ENCODE assay signal across 12 cellular contexts in the genomic region with DNA sequence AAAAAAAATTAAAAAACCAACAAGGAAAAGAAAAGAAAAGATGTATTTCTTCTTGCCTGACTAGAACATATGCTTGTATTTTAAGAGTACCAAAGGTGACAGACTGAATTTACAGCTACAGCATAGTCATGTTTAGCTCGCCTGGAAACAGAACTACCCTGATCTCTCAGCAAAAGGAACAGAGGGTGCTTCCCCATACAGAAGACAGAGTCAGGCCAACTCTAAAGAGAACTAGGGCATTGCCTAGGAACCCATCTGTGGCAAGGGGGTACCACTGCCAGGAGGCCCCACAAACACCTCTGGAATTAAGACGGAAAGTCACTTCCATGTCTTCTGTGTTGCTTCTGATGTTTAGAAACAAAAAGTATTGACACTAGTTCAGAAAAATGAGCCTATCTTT.
A peak's percentile ranks its signal among the peaks of the same experiment; 100 is the strongest.
DNase-seq lines count a peak whose midpoint lies in the region; ATAC-seq, FAIRE-seq and TF ChIP-seq lines count a peak whose summit lies in the region.
"Had no signal": no experiment of that assay in that cellular context is flagged by ENCODE, and none has a peak within 500 bp of the region (broad histone marks: within the 10 kb centered on the region; RNA-seq: fewer than 3 reads in every experiment).

No MANE protein-coding gene starts in this region.

- TF ChIP-seq CTCF in GM12878 (IDR thresholded peaks at IDR 0.05 in 2 of 3, conservative IDR thresholded peaks at IDR 0.05 in 1 of 3; ENCODE audit: control insufficient read depth in 2 of 3, extremely low read depth in 1 of 3, insufficient read depth in 1 of 3, low read depth in 3 of 3, low read length in 3 of 3) (no peak), mesothelial cell of epicardium (IDR thresholded peaks at IDR 0.05; ENCODE audit: unreplicated experiment) (no peak), transverse colon (IDR thresholded peaks at IDR 0.05) (no peak)

- H3K27me3 ChIP-seq in GM12878 (replicated peaks in 1 of 2; ENCODE audit: control insufficient read depth in 2 of 2, insufficient read depth in 2 of 2, low read length in 1 of 2): no peaks in the 10 kb centered on the region
- no peaks in the 10 kb centered on the region for H3K27me3 ChIP-seq in transverse colon
- H3K27me3 ChIP-seq in trophoblast cell (ENCODE audit: insufficient read depth, low read length): no peaks in the 10 kb centered on the region
- H3K27me3 ChIP-seq: BLaER1 had no signal

- POLR2A ChIA-PET in GM12878 (lab: Charles Lee): interaction anchor here (0.6 to 1.6 kb wide), 5 partner anchors 142 to 520 kb away, joined by 3 to 4 read pairs (median 4); no protein-coding TSS in a partner anchor

- H4K12ac ChIP-seq in trophoblast cell (ENCODE audit: low read depth, low read length): no peak overlapping the region

- no peak for TF ChIP-seq RAD21 in GM12878 (IDR thresholded peaks at IDR 0.05; ENCODE audit: insufficient read depth, low read depth, low read length)

- H3K36me3 ChIP-seq in GM12878 (ENCODE audit: control insufficient read depth in 2 of 2, insufficient read depth in 2 of 2, low read length in 1 of 2): no peaks in the 10 kb centered on the region
- no peaks in the 10 kb centered on the region for H3K36me3 ChIP-seq in transverse colon
- no peaks in the 10 kb centered on the region for H3K36me3 ChIP-seq in trophoblast cell (ENCODE audit: control insufficient read depth in 1 of 2, insufficient read depth in 2 of 2, low read length in 2 of 2)
- H3K36me3 ChIP-seq: BLaER1 had no signal

- H2AFZ ChIP-seq in GM12878 (ENCODE audit: control insufficient read depth, low read depth, low read length) (peak overlapping the region; percentile 88), trophoblast cell (ENCODE audit: insufficient read depth, low read length, poor library complexity) (no peak overlapping the region)

- SMC1A ChIA-PET in GM12878 (lab: Charles Lee; ENCODE audit: uncharacterized antibody, unreplicated experiment): interaction anchor here (0.5 to 5.0 kb wide), 11 partner anchors 9 to 948 kb away, joined by 3 to 28 read pairs (median 3); no protein-coding TSS in a partner anchor

- TF ChIP-seq EP300 in GM12878 (IDR thresholded peaks at IDR 0.05; ENCODE audit: borderline replicate concordance in 1 of 2, control insufficient read depth in 1 of 2, low read depth in 2 of 2, low read length in 2 of 2) (no peak), transverse colon (IDR thresholded peaks at IDR 0.05; ENCODE audit: low read depth) (no peak)

- H3K36me3 Mint-ChIP-seq in mesothelial cell of epicardium: no peaks in the 10 kb centered on the region

- no peaks in the 10 kb centered on the region for H3K27me3 Mint-ChIP-seq in mesothelial cell of epicardium (ENCODE audit: low read depth)

- H3K18ac ChIP-seq in trophoblast cell (ENCODE audit: low read length): no peak overlapping the region

- no peak overlapping the region for H2BK12ac ChIP-seq in trophoblast cell (ENCODE audit: low read length)

- peak overlapping the region; percentile 36 for H3K9ac ChIP-seq in GM12878 (ENCODE audit: control insufficient read depth, insufficient read depth, low read length)
- no peak overlapping the region for H3K9ac ChIP-seq in trophoblast cell (ENCODE audit: low read length)
- H3K9ac ChIP-seq: BLaER1 had no signal

- H3K14ac ChIP-seq in trophoblast cell (ENCODE audit: low read length): no peak overlapping the region

- in situ Hi-C loops in GM12878 (cut with MboI): loop anchor here (25.0 kb wide), 1 partner anchor 1100 kb away; the partner anchor contains the start of gene N4BP2L1
- in situ Hi-C loops in transverse colon (cut with MboI; ENCODE audit: low pct_ligation_motif_present in 1 of 4, low pct_unique_long_range_greater_than_20kb in 1 of 4, low sequenced_read_pairs in 3 of 4): loop anchor here (25.0 kb wide), 4 partner anchors 300 to 950 kb away; partner anchors contain the start of gene PDS5B (in 3 of the 4)

- H3K4me3 ChIP-seq in GM12878 (no peak overlapping the region), transverse colon (no peak overlapping the region), trophoblast cell (ENCODE audit: low read depth, low read length) (no peak overlapping the region)
- H3K4me3 ChIP-seq: BLaER1 had no signal

- H3K4me1 ChIP-seq in GM12878 (ENCODE audit: control insufficient read depth, insufficient read depth, low read length) (peaks cover 6% of the 10 kb centered on the region), transverse colon (peaks cover 0 to 43% (median 22%) of the 10 kb centered on the region in 4 donors), trophoblast cell (ENCODE audit: control insufficient read depth in 1 of 2, insufficient read depth in 2 of 2, low read length in 2 of 2) (no peaks in the 10 kb centered on the region)

- H3K27ac Mint-ChIP-seq in mesothelial cell of epicardium: peak overlapping the region; percentile 57

- H2BK5ac ChIP-seq in trophoblast cell (ENCODE audit: low read depth, low read length, poor library complexity): no peak overlapping the region

- H4K91ac ChIP-seq in trophoblast cell (ENCODE audit: low read depth, low read length): no peak overlapping the region

- peak; percentile 34 for DNase-seq in Right ventricle myocardium inferior (ENCODE audit: missing footprints)
- no peak for DNase-seq in Right ventricle myocardium superior
- DNase-seq in GM12878 (ENCODE audit: low read depth, low spot score): no peak
- no peak for DNase-seq in mesothelial cell of epicardium (ENCODE audit: low spot score in 2 of 2, unreplicated experiment in 2 of 2)
- DNase-seq in transverse colon: no peak
- DNase-seq in trophoblast cell: no peak
- no peak for DNase-seq in amniotic stem cell (lab: John Stamatoyannopoulos, UW)
- DNase-seq: activated gamma-delta T cell; MM.1S; stimulated activated CD8-positive, alpha-beta memory T cell treated with anti-CD3 and anti-CD28 coated beads, Interleukin-4, amount 100 ng/mL, for 48 hours had no signal

- no peak overlapping the region for H3K4ac ChIP-seq in trophoblast cell (ENCODE audit: low read depth, low read length)

- H2BK120ac ChIP-seq in trophoblast cell (ENCODE audit: insufficient read depth, low read length, poor library complexity): no peak overlapping the region

- no peak for ATAC-seq in Right ventricle myocardium inferior
- ATAC-seq in Right ventricle myocardium superior (ENCODE audit: poor library complexity): no peak
- peak; percentile 63 for ATAC-seq in GM12878
- no peak for ATAC-seq in GM21786 (IDR thresholded peaks at IDR 0.05; ENCODE audit: unreplicated experiment)

- H3K79me1 ChIP-seq in trophoblast cell (ENCODE audit: low read length): peaks cover 5% of the 10 kb centered on the region

- H4K8ac ChIP-seq in trophoblast cell (ENCODE audit: low read depth, low read length): no peak overlapping the region

- no peak overlapping the region for H3K4me3 Mint-ChIP-seq in mesothelial cell of epicardium

- WGBS in GM12878 (ENCODE audit: insufficient coverage, insufficient replicate concordance, low lambda C conversion rate, missing lambda C conversion rate): 76% methylated on average over 2 of the region's 2 CpGs
- WGBS in transverse colon (ENCODE audit: low coverage in 1 of 2), 2 donors: 62 to 67% methylated on average over 1 to 2 of the region's 2 CpGs
- no CpG with 5 or more reads among the region's 2 CpGs for WGBS in trophoblast cell (ENCODE audit: extremely low coverage, insufficient coverage, insufficient read length)

- peaks cover 34% of the 10 kb centered on the region for H3K4me1 Mint-ChIP-seq in mesothelial cell of epicardium

- H3K23ac ChIP-seq in trophoblast cell (ENCODE audit: low read length): no peak overlapping the region

- intact Hi-C loops in Right ventricle myocardium inferior (cut with DNase I) (no loop called here), Right ventricle myocardium superior (cut with DNase I) (loop anchor here (10.0 kb wide), 1 partner anchor 183 kb away; no protein-coding TSS in a partner anchor), GM12878 (cut with micrococcal nuclease; ENCODE audit: unreplicated experiment) (loop anchor here (10.0 kb wide), 1 partner anchor 473 kb away; no protein-coding TSS in a partner anchor), transverse colon (cut with DNase I; ENCODE audit: low total_unique reads) (no loop called here)

- H3K27ac ChIP-seq in GM12878 (ENCODE audit: control insufficient read depth, insufficient read depth): peak overlapping the region; percentile 72
- peak overlapping the region; percentile 67 to 75 (median 72) for H3K27ac ChIP-seq in transverse colon
- H3K27ac ChIP-seq in trophoblast cell (ENCODE audit: low read depth, low read length): no peak overlapping the region
- H3K27ac ChIP-seq: BLaER1 had no signal

- FAIRE-seq in GM12878 (lab: Jason Lieb, UNC): peak; percentile 81

- H3K9me3 Mint-ChIP-seq in mesothelial cell of epicardium: no peaks in the 10 kb centered on the region

- H3K9me3 ChIP-seq in GM12878 (replicated peaks; ENCODE audit: control insufficient read depth, insufficient read depth, low read length) (no peaks in the 10 kb centered on the region; the same call in 2 of the 3 replicates), transverse colon (no peaks in the 10 kb centered on the region), trophoblast cell (ENCODE audit: insufficient read depth, low read depth, low read length) (no peaks in the 10 kb centered on the region)
- H3K9me3 ChIP-seq: BLaER1 had no signal

- no peaks in the 10 kb centered on the region for H4K20me1 ChIP-seq in GM12878 (ENCODE audit: control insufficient read depth, insufficient read depth)
- H4K20me1 ChIP-seq: BLaER1 had no signal

- H3K4me2 ChIP-seq in GM12878 (ENCODE audit: control insufficient read depth, insufficient read depth) (peak overlapping the region; percentile 77), trophoblast cell (ENCODE audit: low read length) (no peak overlapping the region)
- H3K4me2 ChIP-seq: BLaER1 had no signal

- RAD21 ChIA-PET in GM12878 (lab: Charles Lee; ENCODE audit: unreplicated experiment): interaction anchor here (0.7 to 2.6 kb wide), 11 partner anchors 9 to 949 kb away, joined by 3 to 11 read pairs (median 4); no protein-coding TSS in a partner anchor

- BruUV-seq in GM12878 (replicated peaks; lab: Mats Ljungman, UMichigan): no TSS peak

- no peak overlapping the region for H2AK5ac ChIP-seq in trophoblast cell (ENCODE audit: low read length)

- CTCF ChIA-PET in GM12878 (lab: Yijun Ruan, JAX): interaction anchor here (0.6 to 2.6 kb wide), 12 partner anchors 16 to 952 kb away, joined by 3 to 6 read pairs (median 4); partner anchors contain the start of gene PDS5B

- H3K79me2 ChIP-seq in GM12878 (ENCODE audit: control insufficient read depth, insufficient read depth, low read length) (no peaks in the 10 kb centered on the region), trophoblast cell (ENCODE audit: control insufficient read depth, insufficient read depth, low read length, poor library complexity) (peaks cover 4% of the 10 kb centered on the region)

- no peak for TF ChIP-seq POLR2A in GM12878 (IDR thresholded peaks at IDR 0.05; ENCODE audit: low read depth, low read length)
- no peak for TF ChIP-seq POLR2A in transverse colon (IDR thresholded peaks at IDR 0.05)

TF ChIP-seq in GM12878, 131 proteins besides CTCF, POLR2A, EP300 and RAD21 (continues in another document):
- TF ChIP-seq SMAD5 (IDR thresholded peaks at IDR 0.05; ENCODE audit: low read depth): no peak
- no peak for TF ChIP-seq ZNF24 (IDR thresholded peaks at IDR 0.05)
- no peak for TF ChIP-seq RFX5 (IDR thresholded peaks at IDR 0.05; ENCODE audit: low read depth, low read length)
- TF ChIP-seq NFIC (IDR thresholded peaks at IDR 0.05; ENCODE audit: low read depth, low read length): no peak
- no peak for TF ChIP-seq TBL1XR1 (IDR thresholded peaks at IDR 0.05; ENCODE audit: low read depth, low read length)

Comparison
In these comparisons a context has a peak if more than half of its experiments do, and no peak if none do; other contexts are left out.
1. intact Hi-C loops: an anchor here in Right ventricle myocardium superior (10.0 kb wide) and GM12878 (10.0 kb wide); none called in Right ventricle myocardium inferior and transverse colon.